Comparison of ENCODE assay signal across 30 cellular contexts in genomic region chr20:9517297-9518134, GRCh38. TPM values are rescaled to one million over a fixed set of nuclear protein-coding genes. Genes with fewer than 3 reads are reported as not detected.
DNase-seq lines count a peak whose midpoint lies in the region; ATAC-seq and TF ChIP-seq lines count a peak whose summit lies in the region.
"Had no signal": no experiment of that assay in that cellular context is flagged by ENCODE, and none has a peak within 500 bp of the region (broad histone marks: within the 10 kb centered on the region; RNA-seq: fewer than 3 reads in every experiment).

No MANE protein-coding gene starts in this region.

- peaks cover 68% of the 10 kb centered on the region for H4K20me1 ChIP-seq in Loucy (ENCODE audit: insufficient read depth, low read length, poor library complexity, severe bottlenecking)
- H4K20me1 ChIP-seq in neural progenitor cell (ENCODE audit: low read depth), result peaks cover 27% of the 10 kb centered on the region

- H3K4me3 Mint-ChIP-seq in endodermal cell (no peak overlapping the region), neural progenitor cell (peak overlapping the region; percentile 38), T-helper 17 cell (no peak overlapping the region)
- H3K4me3 Mint-ChIP-seq: activated CD4-positive, alpha-beta memory T cell treated with anti-CD3 and anti-CD28 coated beads for 36 hours; activated naive CD4-positive, alpha-beta T cell treated with anti-CD3 and anti-CD28 coated beads, Interleukin-2, amount 10 ng/mL, durations not matched to agents 7 days and 5 days; effector memory CD8-positive, alpha-beta T cell had no signal

- H3K36me3 ChIP-seq in Loucy (ENCODE audit: insufficient read depth, low read length), result peaks cover 57% of the 10 kb centered on the region
- no peaks in the 10 kb centered on the region for H3K36me3 ChIP-seq in endodermal cell (ENCODE audit: control insufficient read depth, insufficient read depth, low read length)
- H3K36me3 ChIP-seq in neural progenitor cell, result no peaks in the 10 kb centered on the region

- DNase-seq in NCI-H1105 treated with DMSO at 0.1 percent for 48 hours (lab: John Stamatoyannopoulos, UW), result peak; percentile 32
- no peak for DNase-seq in NCI-H1105 (lab: John Stamatoyannopoulos, UW)
- no peak for DNase-seq in endodermal cell
- DNase-seq in neural progenitor cell (ENCODE audit: low spot score), result no peak
- DNase-seq in NOMO-1 treated with DMSO at 0.1 percent for 48 hours (lab: John Stamatoyannopoulos, UW; ENCODE audit: unreplicated experiment), result no peak
- DNase-seq in T-helper 17 cell, result no peak
- DNase-seq in AG08395 (ENCODE audit: low spot score), result no peak
- DNase-seq: 8988T; activated CD4-positive, alpha-beta memory T cell treated with anti-CD3 and anti-CD28 coated beads for 36 hours; activated CD4-positive, CD25-positive, alpha-beta regulatory T cell treated with anti-CD3 and anti-CD28 coated beads, Interleukin-2, amount 50 U/mL, for 72 hours; activated CD8-positive, alpha-beta memory T cell treated with anti-CD3 and anti-CD28 coated beads, Interleukin-2, amount 50 U/mL, for 48 hours; activated naive CD4-positive, alpha-beta T cell treated with anti-CD3 and anti-CD28 coated beads, Interleukin-2, amount 10 ng/mL, durations not matched to agents 7 days and 5 days; amniotic stem cell; CD4-positive, CD25-positive, alpha-beta regulatory T cell; cortex of kidney; effector memory CD8-positive, alpha-beta T cell; EL; foreskin fibroblast; left cardiac atrium; mesenchymal stem cell; NCI-H1694 treated with DMSO at 0.1 percent for 48 hours; NCI-H524 treated with DMSO at 0.1 percent for 48 hours; psoas muscle; stimulated activated naive CD4-positive, alpha-beta T cell treated with Interleukin-2 at 50 U/mL for 16 hours had no signal

- ATAC-seq in T-helper 17 cell, result no peak
- ATAC-seq: effector memory CD8-positive, alpha-beta T cell; HCT116; left cardiac atrium; psoas muscle had no signal

- no peaks in the 10 kb centered on the region for H3K9me3 Mint-ChIP-seq in endodermal cell
- peaks cover 10% of the 10 kb centered on the region for H3K9me3 Mint-ChIP-seq in neural progenitor cell
- H3K9me3 Mint-ChIP-seq: activated CD4-positive, alpha-beta memory T cell treated with anti-CD3 and anti-CD28 coated beads for 36 hours; activated naive CD4-positive, alpha-beta T cell treated with anti-CD3 and anti-CD28 coated beads, Interleukin-2, amount 10 ng/mL, durations not matched to agents 7 days and 5 days; effector memory CD8-positive, alpha-beta T cell had no signal

- H3K4me1 ChIP-seq in Loucy (ENCODE audit: insufficient read depth, low read length, poor library complexity, severe bottlenecking), result peaks cover 68% of the 10 kb centered on the region
- H3K4me1 ChIP-seq in endodermal cell (ENCODE audit: control insufficient read depth, insufficient read depth, low read length), result peaks cover 11% of the 10 kb centered on the region
- H3K4me1 ChIP-seq in neural progenitor cell, result peaks cover 70% of the 10 kb centered on the region
- H3K4me1 ChIP-seq: psoas muscle had no signal

- H3K27ac Mint-ChIP-seq in endodermal cell, result no peak overlapping the region
- no peak overlapping the region for H3K27ac Mint-ChIP-seq in neural progenitor cell
- H3K27ac Mint-ChIP-seq in T-helper 17 cell, result no peak overlapping the region
- H3K27ac Mint-ChIP-seq: activated CD4-positive, alpha-beta memory T cell treated with anti-CD3 and anti-CD28 coated beads for 36 hours; activated naive CD4-positive, alpha-beta T cell treated with anti-CD3 and anti-CD28 coated beads, Interleukin-2, amount 10 ng/mL, durations not matched to agents 7 days and 5 days; CD4-positive, CD25-positive, alpha-beta regulatory T cell; effector memory CD8-positive, alpha-beta T cell had no signal

- WGBS in endodermal cell (ENCODE audit: insufficient coverage in 1 of 2, insufficient read length in 1 of 2), 2 experiments, result 83 to 87% methylated on average over 3 to 6 of the region's 6 CpGs

- H3K9ac ChIP-seq in Loucy (ENCODE audit: low read depth, low read length, poor library complexity, severe bottlenecking) (peak overlapping the region; percentile 93), endodermal cell (ENCODE audit: extremely low read depth, low read length, poor library complexity, severe bottlenecking) (no peak overlapping the region), neural progenitor cell (no peak overlapping the region)

- peaks cover 20% of the 10 kb centered on the region for H3K4me1 Mint-ChIP-seq in endodermal cell
- peaks cover 68% of the 10 kb centered on the region for H3K4me1 Mint-ChIP-seq in neural progenitor cell
- peaks cover 2% of the 10 kb centered on the region for H3K4me1 Mint-ChIP-seq in T-helper 17 cell
- H3K4me1 Mint-ChIP-seq: activated naive CD4-positive, alpha-beta T cell treated with anti-CD3 and anti-CD28 coated beads, Interleukin-2, amount 10 ng/mL, durations not matched to agents 7 days and 5 days; CD4-positive, CD25-positive, alpha-beta regulatory T cell had no signal

- H3K79me2 ChIP-seq in Loucy (ENCODE audit: insufficient read depth, low read length), result peaks cover 97% of the 10 kb centered on the region
- H3K79me2 ChIP-seq in neural progenitor cell (ENCODE audit: low read depth), result no peaks in the 10 kb centered on the region

- TF ChIP-seq CTCF in Loucy (conservative IDR thresholded peaks at IDR 0.05; ENCODE audit: low read length) (peak; percentile 34), endodermal cell (conservative IDR thresholded peaks at IDR 0.05) (peak; percentile 49), neural progenitor cell (IDR thresholded peaks at IDR 0.05) (peak; percentile 21)

- peaks cover 15% of the 10 kb centered on the region for H3F3A ChIP-seq in Loucy (ENCODE audit: low read depth)
- H3F3A ChIP-seq in neural progenitor cell (ENCODE audit: low read depth), result peaks cover 54% of the 10 kb centered on the region

- H2AFZ ChIP-seq in Loucy (ENCODE audit: low read length) (no peak overlapping the region), neural progenitor cell (replicated peaks) (no peak overlapping the region)

- H3K27me3 Mint-ChIP-seq in endodermal cell (ENCODE audit: insufficient read depth) (peaks cover 78% of the 10 kb centered on the region), neural progenitor cell (ENCODE audit: insufficient read depth, low read depth) (peaks cover 49% of the 10 kb centered on the region), T-helper 17 cell (peaks cover 55% of the 10 kb centered on the region)

- peak overlapping the region; percentile 80 for H3K4me3 ChIP-seq in Loucy (ENCODE audit: low read length, poor library complexity, severe bottlenecking)
- no peak overlapping the region for H3K4me3 ChIP-seq in endodermal cell (ENCODE audit: low read length)
- no peak overlapping the region for H3K4me3 ChIP-seq in neural progenitor cell
- H3K4me3 ChIP-seq: psoas muscle had no signal

- no peaks in the 10 kb centered on the region for H3K9me3 ChIP-seq in Loucy (ENCODE audit: insufficient read depth, low read depth, low read length)
- no peaks in the 10 kb centered on the region for H3K9me3 ChIP-seq in endodermal cell (ENCODE audit: control insufficient read depth, low read length)
- no peaks in the 10 kb centered on the region for H3K9me3 ChIP-seq in neural progenitor cell (ENCODE audit: low read depth)
- H3K9me3 ChIP-seq in T-helper 17 cell (ENCODE audit: control insufficient read depth, low read length, poor library complexity, severe bottlenecking), result no peaks in the 10 kb centered on the region
- H3K9me3 ChIP-seq: psoas muscle had no signal

- H3K4me2 ChIP-seq in Loucy (ENCODE audit: low read depth, low read length, poor library complexity, severe bottlenecking), result peak overlapping the region; percentile 96
- H3K4me2 ChIP-seq in neural progenitor cell, result no peak overlapping the region

- H3K36me3 Mint-ChIP-seq in endodermal cell (ENCODE audit: low read depth) (no peaks in the 10 kb centered on the region), neural progenitor cell (peaks cover 3% of the 10 kb centered on the region), T-helper 17 cell (ENCODE audit: low read depth) (no peaks in the 10 kb centered on the region)
- H3K36me3 Mint-ChIP-seq: activated CD4-positive, alpha-beta memory T cell treated with anti-CD3 and anti-CD28 coated beads for 36 hours; activated naive CD4-positive, alpha-beta T cell treated with anti-CD3 and anti-CD28 coated beads, Interleukin-2, amount 10 ng/mL, durations not matched to agents 7 days and 5 days; CD4-positive, CD25-positive, alpha-beta regulatory T cell had no signal

- peaks cover 13% of the 10 kb centered on the region for H3K27me3 ChIP-seq in Loucy (ENCODE audit: insufficient read depth, low read length, poor library complexity, severe bottlenecking)
- peaks cover 63% of the 10 kb centered on the region for H3K27me3 ChIP-seq in endodermal cell (ENCODE audit: control insufficient read depth, insufficient read depth, low read length, poor library complexity, severe bottlenecking)
- peaks cover 73% of the 10 kb centered on the region for H3K27me3 ChIP-seq in neural progenitor cell

- H3K27ac ChIP-seq in endodermal cell (ENCODE audit: low read depth, low read length) (no peak overlapping the region), neural progenitor cell (no peak overlapping the region)
- H3K27ac ChIP-seq: psoas muscle had no signal

- no peaks in the 10 kb centered on the region for H3K9me2 ChIP-seq in Loucy (replicated peaks; ENCODE audit: low read depth, low read length)

RNA-seq across cellular contexts. Expression of gene LAMP5, which starts 3.1 kb away (rescaled TPM):
- total RNA-seq in endodermal cell (under 1 TPM in 1 of 2 donors, not detected in 1; 0.35 TPM), neural progenitor cell (ENCODE audit: low replicate concordance) (2.6 and 3.2 TPM in 2 replicates), T-helper 17 cell (1 to 10 TPM in 1 of 2 donors, not detected in 1; 1.0 TPM)
- 6.0 TPM for polyA plus RNA-seq in endodermal cell (2013, experiment 1 of 2)
- 6.6 TPM for polyA plus RNA-seq in endodermal cell (2013, experiment 2 of 2)
- total RNA-seq: activated CD4-positive, alpha-beta memory T cell treated with anti-CD3 and anti-CD28 coated beads for 36 hours; bronchial epithelial cell; CD4-positive, CD25-positive, alpha-beta regulatory T cell; HT-29; left cardiac atrium; MCF 10A; psoas muscle; T-helper 1 cell treated with Interleukin-12 subunit alpha and Interleukin-12 subunit beta and Interleukin-4 antibody, amounts not matched to agents 30 ng/mL and 1 ng/mL, for 36 hours had no signal
- polyA plus RNA-seq: CD4-positive, CD25-positive, alpha-beta regulatory T cell had no signal
